Comparison of ENCODE assay signal across 1 cellular context in the genomic region with DNA sequence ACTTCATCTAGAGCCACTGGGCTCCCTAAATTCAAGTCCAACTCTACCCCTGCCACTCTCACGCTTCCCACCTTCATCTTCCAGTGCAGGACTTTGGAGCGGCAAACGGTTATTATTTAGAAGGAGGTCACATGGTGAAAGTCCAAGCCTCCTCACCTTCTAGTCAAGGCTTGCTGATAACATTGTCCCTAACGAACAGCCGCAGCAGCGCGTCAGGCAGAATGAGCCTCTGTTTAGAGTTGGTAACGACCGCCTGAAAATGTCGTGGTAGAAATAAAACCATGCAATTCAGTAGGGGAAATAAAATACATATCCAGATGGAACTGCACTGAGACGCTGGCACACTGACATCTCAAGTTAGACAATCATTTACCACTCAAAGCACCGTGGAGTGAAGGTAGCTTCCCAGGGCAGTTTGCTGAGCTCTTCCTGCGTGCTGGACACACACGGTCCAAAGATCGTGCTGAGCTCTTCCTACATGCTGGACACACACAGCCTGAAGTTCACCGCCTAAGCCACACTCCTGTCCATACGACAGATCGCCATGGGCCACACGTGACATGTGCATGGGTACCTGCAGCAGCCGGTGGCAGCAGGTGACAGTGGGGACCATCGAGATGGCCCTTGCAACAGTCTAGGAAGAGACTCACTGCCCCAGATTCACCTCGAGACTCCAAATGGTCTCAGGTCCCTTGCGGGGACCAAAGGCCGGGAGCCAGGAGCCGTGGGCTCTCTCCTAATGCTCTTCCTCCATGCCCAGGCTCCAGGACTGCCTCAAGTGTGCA.
A peak's percentile ranks its signal among the peaks of the same experiment; 100 is the strongest.
TF ChIP-seq lines count a peak whose summit lies in the region.

No MANE protein-coding gene starts in this region.

TF ChIP-seq in HepG2, 621 proteins besides CTCF, POLR2A, EP300 and RAD21 (continued from another document and continues in another):
- TF ChIP-seq, protein P1, sequence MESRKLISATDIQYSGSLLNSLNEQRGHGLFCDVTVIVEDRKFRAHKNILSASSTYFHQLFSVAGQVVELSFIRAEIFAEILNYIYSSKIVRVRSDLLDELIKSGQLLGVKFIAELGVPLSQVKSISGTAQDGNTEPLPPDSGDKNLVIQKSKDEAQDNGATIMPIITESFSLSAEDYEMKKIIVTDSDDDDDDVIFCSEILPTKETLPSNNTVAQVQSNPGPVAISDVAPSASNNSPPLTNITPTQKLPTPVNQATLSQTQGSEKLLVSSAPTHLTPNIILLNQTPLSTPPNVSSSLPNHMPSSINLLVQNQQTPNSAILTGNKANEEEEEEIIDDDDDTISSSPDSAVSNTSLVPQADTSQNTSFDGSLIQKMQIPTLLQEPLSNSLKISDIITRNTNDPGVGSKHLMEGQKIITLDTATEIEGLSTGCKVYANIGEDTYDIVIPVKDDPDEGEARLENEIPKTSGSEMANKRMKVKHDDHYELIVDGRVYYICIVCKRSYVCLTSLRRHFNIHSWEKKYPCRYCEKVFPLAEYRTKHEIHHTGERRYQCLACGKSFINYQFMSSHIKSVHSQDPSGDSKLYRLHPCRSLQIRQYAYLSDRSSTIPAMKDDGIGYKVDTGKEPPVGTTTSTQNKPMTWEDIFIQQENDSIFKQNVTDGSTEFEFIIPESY (CRISPR knock-in tag; IDR thresholded peaks at IDR 0.05), result peak; percentile 61; the same call in 1 of the 2 replicates
- TF ChIP-seq, protein P2, sequence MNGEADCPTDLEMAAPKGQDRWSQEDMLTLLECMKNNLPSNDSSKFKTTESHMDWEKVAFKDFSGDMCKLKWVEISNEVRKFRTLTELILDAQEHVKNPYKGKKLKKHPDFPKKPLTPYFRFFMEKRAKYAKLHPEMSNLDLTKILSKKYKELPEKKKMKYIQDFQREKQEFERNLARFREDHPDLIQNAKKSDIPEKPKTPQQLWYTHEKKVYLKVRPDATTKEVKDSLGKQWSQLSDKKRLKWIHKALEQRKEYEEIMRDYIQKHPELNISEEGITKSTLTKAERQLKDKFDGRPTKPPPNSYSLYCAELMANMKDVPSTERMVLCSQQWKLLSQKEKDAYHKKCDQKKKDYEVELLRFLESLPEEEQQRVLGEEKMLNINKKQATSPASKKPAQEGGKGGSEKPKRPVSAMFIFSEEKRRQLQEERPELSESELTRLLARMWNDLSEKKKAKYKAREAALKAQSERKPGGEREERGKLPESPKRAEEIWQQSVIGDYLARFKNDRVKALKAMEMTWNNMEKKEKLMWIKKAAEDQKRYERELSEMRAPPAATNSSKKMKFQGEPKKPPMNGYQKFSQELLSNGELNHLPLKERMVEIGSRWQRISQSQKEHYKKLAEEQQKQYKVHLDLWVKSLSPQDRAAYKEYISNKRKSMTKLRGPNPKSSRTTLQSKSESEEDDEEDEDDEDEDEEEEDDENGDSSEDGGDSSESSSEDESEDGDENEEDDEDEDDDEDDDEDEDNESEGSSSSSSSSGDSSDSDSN (CRISPR knock-in tag; IDR thresholded peaks at IDR 0.05), result peak; percentile 65; the same call in 1 of the 2 replicates
- TF ChIP-seq, protein P3, sequence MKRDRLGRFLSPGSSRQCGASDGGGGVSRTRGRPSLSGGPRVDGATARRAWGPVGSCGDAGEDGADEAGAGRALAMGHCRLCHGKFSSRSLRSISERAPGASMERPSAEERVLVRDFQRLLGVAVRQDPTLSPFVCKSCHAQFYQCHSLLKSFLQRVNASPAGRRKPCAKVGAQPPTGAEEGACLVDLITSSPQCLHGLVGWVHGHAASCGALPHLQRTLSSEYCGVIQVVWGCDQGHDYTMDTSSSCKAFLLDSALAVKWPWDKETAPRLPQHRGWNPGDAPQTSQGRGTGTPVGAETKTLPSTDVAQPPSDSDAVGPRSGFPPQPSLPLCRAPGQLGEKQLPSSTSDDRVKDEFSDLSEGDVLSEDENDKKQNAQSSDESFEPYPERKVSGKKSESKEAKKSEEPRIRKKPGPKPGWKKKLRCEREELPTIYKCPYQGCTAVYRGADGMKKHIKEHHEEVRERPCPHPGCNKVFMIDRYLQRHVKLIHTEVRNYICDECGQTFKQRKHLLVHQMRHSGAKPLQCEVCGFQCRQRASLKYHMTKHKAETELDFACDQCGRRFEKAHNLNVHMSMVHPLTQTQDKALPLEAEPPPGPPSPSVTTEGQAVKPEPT (CRISPR knock-in tag; IDR thresholded peaks at IDR 0.05; ENCODE audit: low read depth), result peak; percentile 58; the same call in 1 of the 2 replicates
- TF ChIP-seq MED8 (CRISPR knock-in tag; IDR thresholded peaks at IDR 0.05; ENCODE audit: insufficient replicate concordance) (peak; percentile 39), HNRNPUL1 (IDR thresholded peaks at IDR 0.05; ENCODE audit: low read depth, low read length) (no peak), NRL (CRISPR knock-in tag; IDR thresholded peaks at IDR 0.05; ENCODE audit: borderline replicate concordance) (no peak; the same call in 1 of the 2 replicates), SNAPC2 (CRISPR knock-in tag; IDR thresholded peaks at IDR 0.05) (no peak), ZNF484 (CRISPR knock-in tag; IDR thresholded peaks at IDR 0.05; ENCODE audit: borderline replicate concordance, low read depth) (no peak), SALL2 (CRISPR knock-in tag; IDR thresholded peaks at IDR 0.05) (no peak), TEAD3 (CRISPR knock-in tag; optimal IDR thresholded peaks at IDR 0.05; ENCODE audit: borderline replicate concordance) (peak; percentile 73), SIN3B (IDR thresholded peaks at IDR 0.05; ENCODE audit: low read length) (no peak), RFX5 (IDR thresholded peaks at IDR 0.05; ENCODE audit: low read depth, low read length) (no peak), FOXK2 (IDR thresholded peaks at IDR 0.05) (no peak), MZF1 (CRISPR knock-in tag; IDR thresholded peaks at IDR 0.05; ENCODE audit: borderline replicate concordance) (no peak), PPARG (CRISPR knock-in tag; conservative IDR thresholded peaks at IDR 0.05) (no peak), CCAR2 (optimal IDR thresholded peaks at IDR 0.05; ENCODE audit: low read depth, low read length) (no peak), ZSCAN20 (CRISPR knock-in tag; IDR thresholded peaks at IDR 0.05; ENCODE audit: borderline replicate concordance) (no peak), ZFP90 (CRISPR knock-in tag; IDR thresholded peaks at IDR 0.05; ENCODE audit: borderline replicate concordance) (no peak; the same call in 1 of the 2 replicates), MXD4 (CRISPR knock-in tag; IDR thresholded peaks at IDR 0.05) (peak; percentile 59; the same call in 1 of the 2 replicates), ZNF782 (CRISPR knock-in tag; IDR thresholded peaks at IDR 0.05; ENCODE audit: borderline replicate concordance) (no peak), MED13 (CRISPR knock-in tag; IDR thresholded peaks at IDR 0.05) (no peak), HES4 (CRISPR knock-in tag; IDR thresholded peaks at IDR 0.05; ENCODE audit: borderline replicate concordance) (no peak), NFE2L1 (CRISPR knock-in tag; IDR thresholded peaks at IDR 0.05; ENCODE audit: borderline replicate concordance) (no peak)
- TF ChIP-seq, protein P4, sequence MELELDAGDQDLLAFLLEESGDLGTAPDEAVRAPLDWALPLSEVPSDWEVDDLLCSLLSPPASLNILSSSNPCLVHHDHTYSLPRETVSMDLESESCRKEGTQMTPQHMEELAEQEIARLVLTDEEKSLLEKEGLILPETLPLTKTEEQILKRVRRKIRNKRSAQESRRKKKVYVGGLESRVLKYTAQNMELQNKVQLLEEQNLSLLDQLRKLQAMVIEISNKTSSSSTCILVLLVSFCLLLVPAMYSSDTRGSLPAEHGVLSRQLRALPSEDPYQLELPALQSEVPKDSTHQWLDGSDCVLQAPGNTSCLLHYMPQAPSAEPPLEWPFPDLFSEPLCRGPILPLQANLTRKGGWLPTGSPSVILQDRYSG (CRISPR knock-in tag; IDR thresholded peaks at IDR 0.05), result no peak
- TF ChIP-seq, protein P5, sequence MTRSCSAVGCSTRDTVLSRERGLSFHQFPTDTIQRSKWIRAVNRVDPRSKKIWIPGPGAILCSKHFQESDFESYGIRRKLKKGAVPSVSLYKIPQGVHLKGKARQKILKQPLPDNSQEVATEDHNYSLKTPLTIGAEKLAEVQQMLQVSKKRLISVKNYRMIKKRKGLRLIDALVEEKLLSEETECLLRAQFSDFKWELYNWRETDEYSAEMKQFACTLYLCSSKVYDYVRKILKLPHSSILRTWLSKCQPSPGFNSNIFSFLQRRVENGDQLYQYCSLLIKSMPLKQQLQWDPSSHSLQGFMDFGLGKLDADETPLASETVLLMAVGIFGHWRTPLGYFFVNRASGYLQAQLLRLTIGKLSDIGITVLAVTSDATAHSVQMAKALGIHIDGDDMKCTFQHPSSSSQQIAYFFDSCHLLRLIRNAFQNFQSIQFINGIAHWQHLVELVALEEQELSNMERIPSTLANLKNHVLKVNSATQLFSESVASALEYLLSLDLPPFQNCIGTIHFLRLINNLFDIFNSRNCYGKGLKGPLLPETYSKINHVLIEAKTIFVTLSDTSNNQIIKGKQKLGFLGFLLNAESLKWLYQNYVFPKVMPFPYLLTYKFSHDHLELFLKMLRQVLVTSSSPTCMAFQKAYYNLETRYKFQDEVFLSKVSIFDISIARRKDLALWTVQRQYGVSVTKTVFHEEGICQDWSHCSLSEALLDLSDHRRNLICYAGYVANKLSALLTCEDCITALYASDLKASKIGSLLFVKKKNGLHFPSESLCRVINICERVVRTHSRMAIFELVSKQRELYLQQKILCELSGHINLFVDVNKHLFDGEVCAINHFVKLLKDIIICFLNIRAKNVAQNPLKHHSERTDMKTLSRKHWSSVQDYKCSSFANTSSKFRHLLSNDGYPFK (CRISPR knock-in tag; IDR thresholded peaks at IDR 0.05; ENCODE audit: borderline replicate concordance), result no peak
- TF ChIP-seq, protein P6, sequence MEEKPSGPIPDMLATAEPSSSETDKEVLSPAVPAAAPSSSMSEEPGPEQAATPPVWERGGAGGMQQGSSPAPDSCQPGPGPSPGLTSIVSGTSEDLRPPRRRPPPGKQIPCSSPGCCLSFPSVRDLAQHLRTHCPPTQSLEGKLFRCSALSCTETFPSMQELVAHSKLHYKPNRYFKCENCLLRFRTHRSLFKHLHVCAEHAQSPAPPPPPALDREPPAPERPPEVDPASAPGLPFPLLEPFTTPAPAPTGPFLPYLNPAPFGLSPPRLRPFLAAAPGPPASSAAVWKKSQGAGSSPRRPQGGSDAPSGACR (CRISPR knock-in tag; IDR thresholded peaks at IDR 0.05), result no peak
- TF ChIP-seq, protein P7, sequence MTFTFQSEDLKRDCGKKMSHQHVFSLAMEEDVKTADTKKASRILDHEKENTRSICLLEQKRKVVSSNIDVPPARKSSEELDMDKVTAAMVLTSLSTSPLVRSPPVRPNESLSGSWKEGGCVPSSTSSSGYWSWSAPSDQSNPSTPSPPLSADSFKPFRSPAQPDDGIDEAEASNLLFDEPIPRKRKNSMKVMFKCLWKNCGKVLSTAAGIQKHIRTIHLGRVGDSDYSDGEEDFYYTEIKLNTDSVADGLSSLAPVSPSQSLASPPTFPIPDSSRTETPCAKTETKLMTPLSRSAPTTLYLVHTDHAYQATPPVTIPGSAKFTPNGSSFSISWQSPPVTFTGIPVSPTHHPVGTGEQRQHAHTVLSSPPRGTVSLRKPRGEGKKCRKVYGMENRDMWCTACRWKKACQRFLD (CRISPR knock-in tag; IDR thresholded peaks at IDR 0.05; ENCODE audit: borderline replicate concordance), result no peak
- TF ChIP-seq, protein P8, sequence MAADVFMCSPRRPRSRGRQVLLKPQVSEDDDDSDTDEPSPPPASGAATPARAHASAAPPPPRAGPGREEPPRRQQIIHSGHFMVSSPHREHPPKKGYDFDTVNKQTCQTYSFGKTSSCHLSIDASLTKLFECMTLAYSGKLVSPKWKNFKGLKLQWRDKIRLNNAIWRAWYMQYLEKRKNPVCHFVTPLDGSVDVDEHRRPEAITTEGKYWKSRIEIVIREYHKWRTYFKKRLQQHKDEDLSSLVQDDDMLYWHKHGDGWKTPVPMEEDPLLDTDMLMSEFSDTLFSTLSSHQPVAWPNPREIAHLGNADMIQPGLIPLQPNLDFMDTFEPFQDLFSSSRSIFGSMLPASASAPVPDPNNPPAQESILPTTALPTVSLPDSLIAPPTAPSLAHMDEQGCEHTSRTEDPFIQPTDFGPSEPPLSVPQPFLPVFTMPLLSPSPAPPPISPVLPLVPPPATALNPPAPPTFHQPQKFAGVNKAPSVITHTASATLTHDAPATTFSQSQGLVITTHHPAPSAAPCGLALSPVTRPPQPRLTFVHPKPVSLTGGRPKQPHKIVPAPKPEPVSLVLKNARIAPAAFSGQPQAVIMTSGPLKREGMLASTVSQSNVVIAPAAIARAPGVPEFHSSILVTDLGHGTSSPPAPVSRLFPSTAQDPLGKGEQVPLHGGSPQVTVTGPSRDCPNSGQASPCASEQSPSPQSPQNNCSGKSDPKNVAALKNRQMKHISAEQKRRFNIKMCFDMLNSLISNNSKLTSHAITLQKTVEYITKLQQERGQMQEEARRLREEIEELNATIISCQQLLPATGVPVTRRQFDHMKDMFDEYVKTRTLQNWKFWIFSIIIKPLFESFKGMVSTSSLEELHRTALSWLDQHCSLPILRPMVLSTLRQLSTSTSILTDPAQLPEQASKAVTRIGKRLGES (CRISPR knock-in tag; IDR thresholded peaks at IDR 0.05; ENCODE audit: borderline replicate concordance), result peak; percentile 2; the same call in 1 of the 2 replicates
- TF ChIP-seq, protein P9, sequence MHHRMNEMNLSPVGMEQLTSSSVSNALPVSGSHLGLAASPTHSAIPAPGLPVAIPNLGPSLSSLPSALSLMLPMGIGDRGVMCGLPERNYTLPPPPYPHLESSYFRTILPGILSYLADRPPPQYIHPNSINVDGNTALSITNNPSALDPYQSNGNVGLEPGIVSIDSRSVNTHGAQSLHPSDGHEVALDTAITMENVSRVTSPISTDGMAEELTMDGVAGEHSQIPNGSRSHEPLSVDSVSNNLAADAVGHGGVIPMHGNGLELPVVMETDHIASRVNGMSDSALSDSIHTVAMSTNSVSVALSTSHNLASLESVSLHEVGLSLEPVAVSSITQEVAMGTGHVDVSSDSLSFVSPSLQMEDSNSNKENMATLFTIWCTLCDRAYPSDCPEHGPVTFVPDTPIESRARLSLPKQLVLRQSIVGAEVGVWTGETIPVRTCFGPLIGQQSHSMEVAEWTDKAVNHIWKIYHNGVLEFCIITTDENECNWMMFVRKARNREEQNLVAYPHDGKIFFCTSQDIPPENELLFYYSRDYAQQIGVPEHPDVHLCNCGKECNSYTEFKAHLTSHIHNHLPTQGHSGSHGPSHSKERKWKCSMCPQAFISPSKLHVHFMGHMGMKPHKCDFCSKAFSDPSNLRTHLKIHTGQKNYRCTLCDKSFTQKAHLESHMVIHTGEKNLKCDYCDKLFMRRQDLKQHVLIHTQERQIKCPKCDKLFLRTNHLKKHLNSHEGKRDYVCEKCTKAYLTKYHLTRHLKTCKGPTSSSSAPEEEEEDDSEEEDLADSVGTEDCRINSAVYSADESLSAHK (CRISPR knock-in tag; IDR thresholded peaks at IDR 0.05; ENCODE audit: borderline replicate concordance), result no peak
- TF ChIP-seq, protein P10, sequence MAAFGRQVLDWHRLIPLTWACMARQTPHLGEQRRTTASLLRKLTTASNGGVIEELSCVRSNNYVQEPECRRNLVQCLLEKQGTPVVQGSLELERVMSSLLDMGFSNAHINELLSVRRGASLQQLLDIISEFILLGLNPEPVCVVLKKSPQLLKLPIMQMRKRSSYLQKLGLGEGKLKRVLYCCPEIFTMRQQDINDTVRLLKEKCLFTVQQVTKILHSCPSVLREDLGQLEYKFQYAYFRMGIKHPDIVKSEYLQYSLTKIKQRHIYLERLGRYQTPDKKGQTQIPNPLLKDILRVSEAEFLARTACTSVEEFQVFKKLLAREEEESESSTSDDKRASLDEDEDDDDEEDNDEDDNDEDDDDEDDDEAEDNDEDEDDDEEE (CRISPR knock-in tag; IDR thresholded peaks at IDR 0.05), result peak; percentile 55; the same call in 1 of the 2 replicates
- TF ChIP-seq, protein P11, sequence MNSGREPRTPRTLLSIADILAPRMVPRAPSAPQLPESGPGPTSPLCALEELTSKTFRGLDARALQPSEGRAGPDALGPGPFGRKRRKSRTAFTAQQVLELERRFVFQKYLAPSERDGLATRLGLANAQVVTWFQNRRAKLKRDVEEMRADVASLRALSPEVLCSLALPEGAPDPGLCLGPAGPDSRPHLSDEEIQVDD (CRISPR knock-in tag; IDR thresholded peaks at IDR 0.05; ENCODE audit: borderline replicate concordance), result no peak
